Comparison of ENCODE assay signal across 8 cellular contexts in genomic region chr9:178136-178825, GRCh38. TPM values are rescaled to one million over a fixed set of nuclear protein-coding genes. Genes with fewer than 3 reads are reported as not detected.
DNase-seq lines count a peak whose midpoint lies in the region; ATAC-seq and TF ChIP-seq lines count a peak whose summit lies in the region.
"Not testable (repeated sequence)": the region's sequence is repeated elsewhere in the genome, so short reads cannot be mapped to it uniquely, and the experiment has no call there.

No MANE protein-coding gene starts in this region.

- H3K27ac Mint-ChIP-seq in CD4-positive, CD25-positive, alpha-beta regulatory T cell, result peak overlapping the region; percentile 73 to 88 (median 86)
- H3K27ac Mint-ChIP-seq in activated T-cell treated with anti-CD3 and anti-CD28 coated beads, Interleukin-2, amount 50 U/mL, for 72 hours, result peak overlapping the region; percentile 97
- H3K27ac Mint-ChIP-seq in chondrocyte (ENCODE audit: unreplicated experiment) (peak overlapping the region; percentile 45), nephron (peak overlapping the region in 1 of 3 experiments; percentile 46)
- peak overlapping the region; percentile 80 to 98 for H3K27ac Mint-ChIP-seq in stimulated activated naive CD8-positive, alpha-beta T cell treated with anti-CD3 and anti-CD28 coated beads, Interleukin-15, amount 100 ng/mL, for 72 hours

- H2AFZ ChIP-seq in SU-DHL-6 (ENCODE audit: low read depth, low read length, severe bottlenecking), result not testable (repeated sequence)

- not testable (repeated sequence) for H3K27me3 Mint-ChIP-seq in CD4-positive, CD25-positive, alpha-beta regulatory T cell; activated T-cell treated with anti-CD3 and anti-CD28 coated beads, Interleukin-2, amount 50 U/mL, for 72 hours (ENCODE audit: low read depth); chondrocyte (ENCODE audit: low read depth); nephron (ENCODE audit: low read depth); stimulated activated naive CD8-positive, alpha-beta T cell treated with anti-CD3 and anti-CD28 coated beads, Interleukin-15, amount 100 ng/mL, for 72 hours

- H3K79me2 ChIP-seq in SU-DHL-6 (ENCODE audit: insufficient read depth, low read length), result not testable (repeated sequence)

- H3K4me1 ChIP-seq in CD4-positive, CD25-positive, alpha-beta regulatory T cell (ENCODE audit: control insufficient read depth, insufficient read depth, low read length, poor library complexity, severe bottlenecking); HUES64 (ENCODE audit: insufficient read depth, low read length); heart right ventricle: not testable (repeated sequence)

- H3K4me3 Mint-ChIP-seq in CD4-positive, CD25-positive, alpha-beta regulatory T cell, result peak overlapping the region; percentile 51 to 90 (median 70)
- peak overlapping the region; percentile 90 to 96 for H3K4me3 Mint-ChIP-seq in activated T-cell treated with anti-CD3 and anti-CD28 coated beads, Interleukin-2, amount 50 U/mL, for 72 hours
- H3K4me3 Mint-ChIP-seq in chondrocyte (ENCODE audit: unreplicated experiment), result peak overlapping the region; percentile 72
- peak overlapping the region; percentile 83 to 89 (median 83) for H3K4me3 Mint-ChIP-seq in nephron
- peak overlapping the region; percentile 82 to 92 for H3K4me3 Mint-ChIP-seq in stimulated activated naive CD8-positive, alpha-beta T cell treated with anti-CD3 and anti-CD28 coated beads, Interleukin-15, amount 100 ng/mL, for 72 hours

- not testable (repeated sequence) for H3K9me3 ChIP-seq in CD4-positive, CD25-positive, alpha-beta regulatory T cell (ENCODE audit: control insufficient read depth in 2 of 2, low read length in 2 of 2); HUES64 (ENCODE audit: insufficient read depth, low read depth, low read length); SU-DHL-6 (ENCODE audit: insufficient read depth, low read length); heart right ventricle

- H3K4me1 Mint-ChIP-seq in CD4-positive, CD25-positive, alpha-beta regulatory T cell, result peaks cover 2 to 11% (median 8%) of the 10 kb centered on the region in 4 donors
- peaks cover 17% of the 10 kb centered on the region for H3K4me1 Mint-ChIP-seq in activated T-cell treated with anti-CD3 and anti-CD28 coated beads, Interleukin-2, amount 50 U/mL, for 72 hours (ENCODE audit: low read depth)
- not testable (repeated sequence) for H3K4me1 Mint-ChIP-seq in chondrocyte (ENCODE audit: low read depth); nephron; stimulated activated naive CD8-positive, alpha-beta T cell treated with anti-CD3 and anti-CD28 coated beads, Interleukin-15, amount 100 ng/mL, for 72 hours

- peak; percentile 0 to 24 (median 4) for DNase-seq in CD4-positive, CD25-positive, alpha-beta regulatory T cell
- DNase-seq in activated T-cell treated with anti-CD3 and anti-CD28 coated beads, Interleukin-2, amount 50 U/mL, for 72 hours; chondrocyte (ENCODE audit: low spot score); stimulated activated naive CD8-positive, alpha-beta T cell treated with anti-CD3 and anti-CD28 coated beads, Interleukin-15, amount 100 ng/mL, for 72 hours: not testable (repeated sequence)
- peak in 1 of 2 donors; percentile 3 for DNase-seq in heart right ventricle

- not testable (repeated sequence) for H3K27me3 ChIP-seq in CD4-positive, CD25-positive, alpha-beta regulatory T cell (ENCODE audit: control insufficient read depth, insufficient read depth, low read length); HUES64 (ENCODE audit: insufficient read depth, low read length); SU-DHL-6 (ENCODE audit: low read length); heart right ventricle

- TF ChIP-seq CTCF in SU-DHL-6 (IDR thresholded peaks at IDR 0.05; ENCODE audit: insufficient read depth, low read length, poor library complexity, severe bottlenecking); chondrocyte (IDR thresholded peaks at IDR 0.05); heart right ventricle (IDR thresholded peaks at IDR 0.05); nephron (IDR thresholded peaks at IDR 0.05; ENCODE audit: unreplicated experiment in 3 of 3): not testable (repeated sequence)

- H3K36me3 ChIP-seq in CD4-positive, CD25-positive, alpha-beta regulatory T cell (ENCODE audit: control insufficient read depth, insufficient read depth, low read length); HUES64 (ENCODE audit: insufficient read depth, low read length); SU-DHL-6 (ENCODE audit: low read length): not testable (repeated sequence)
- peaks cover 0 to 15% (median 0%) of the 10 kb centered on the region in 9 donors for H3K36me3 ChIP-seq in heart right ventricle

- H3K9me2 ChIP-seq in SU-DHL-6 (replicated peaks; ENCODE audit: insufficient read depth, low read length), result not testable (repeated sequence)

- intact Hi-C loops in heart right ventricle (cut with DNase I), result not testable (repeated sequence)

- not testable (repeated sequence) for H3K36me3 Mint-ChIP-seq in CD4-positive, CD25-positive, alpha-beta regulatory T cell; activated T-cell treated with anti-CD3 and anti-CD28 coated beads, Interleukin-2, amount 50 U/mL, for 72 hours (ENCODE audit: insufficient read depth in 2 of 2); chondrocyte (ENCODE audit: low read depth); nephron (ENCODE audit: low read depth)

- not testable (repeated sequence) for H3K9me3 Mint-ChIP-seq in CD4-positive, CD25-positive, alpha-beta regulatory T cell; activated T-cell treated with anti-CD3 and anti-CD28 coated beads, Interleukin-2, amount 50 U/mL, for 72 hours; chondrocyte (ENCODE audit: low read depth); nephron; stimulated activated naive CD8-positive, alpha-beta T cell treated with anti-CD3 and anti-CD28 coated beads, Interleukin-15, amount 100 ng/mL, for 72 hours

- peak overlapping the region; percentile 55 for H3K27ac ChIP-seq in CD4-positive, CD25-positive, alpha-beta regulatory T cell (ENCODE audit: insufficient read depth, low read length, poor library complexity, severe bottlenecking)
- H3K27ac ChIP-seq in HUES64 (ENCODE audit: low read depth, low read length) (peak overlapping the region; percentile 64; the same call in 1 of the 2 replicates), SU-DHL-6 (ENCODE audit: low read depth, low read length) (peak overlapping the region; percentile 37; the same call in 1 of the 2 replicates), heart right ventricle (peak overlapping the region in 2 of 10 donors; percentile 76 to 85)

- H4K20me1 ChIP-seq in SU-DHL-6 (ENCODE audit: low read depth, low read length), result not testable (repeated sequence)

- peak overlapping the region; percentile 65; the same call in 1 of the 2 replicates for H3K9ac ChIP-seq in HUES64 (ENCODE audit: low read depth, low read length)
- peak overlapping the region; percentile 40; the same call in 1 of the 2 replicates for H3K9ac ChIP-seq in SU-DHL-6 (ENCODE audit: low read length)

- not testable (repeated sequence) for ATAC-seq in CD4-positive, CD25-positive, alpha-beta regulatory T cell (ENCODE audit: low read depth in 2 of 2); activated T-cell treated with anti-CD3 and anti-CD28 coated beads, Interleukin-2, amount 50 U/mL, for 72 hours (replicated peaks in 1 of 2); heart right ventricle; stimulated activated naive CD8-positive, alpha-beta T cell treated with anti-CD3 and anti-CD28 coated beads, Interleukin-15, amount 100 ng/mL, for 72 hours

- H3F3A ChIP-seq in SU-DHL-6 (ENCODE audit: insufficient read depth), result not testable (repeated sequence)

- peak overlapping the region; percentile 82 for H3K4me2 ChIP-seq in SU-DHL-6 (ENCODE audit: low read depth, low read length, poor library complexity, severe bottlenecking)

- under 1% methylated on average over 14 of the region's 23 CpGs for WGBS in HUES64
- WGBS in heart right ventricle, 2 donors, result 3 to 6% methylated on average over 17 of the region's 23 CpGs

- H3K4me3 ChIP-seq in CD4-positive, CD25-positive, alpha-beta regulatory T cell (ENCODE audit: low read depth, low read length), result not testable (repeated sequence)
- H3K4me3 ChIP-seq in HUES64 (ENCODE audit: low read length) (peak overlapping the region; percentile 70), SU-DHL-6 (ENCODE audit: insufficient read depth, low read length, poor library complexity, severe bottlenecking) (peak overlapping the region; percentile 52), heart right ventricle (peak overlapping the region in 7 of 10 donors; percentile 42 to 70 (median 62))

RNA-seq across cellular contexts. Expression of gene ZNG1A, which starts 0.6 kb away (rescaled TPM):
- total RNA-seq in CD4-positive, CD25-positive, alpha-beta regulatory T cell, result 28.5 TPM
- polyA plus RNA-seq in CD4-positive, CD25-positive, alpha-beta regulatory T cell, result 10 to 100 TPM; 12.3 to 22.3 (median 17.4) TPM
- polyA plus RNA-seq in HUES64 (2013, experiment 1 of 2), result 48.6 TPM
- 47.8 TPM for polyA plus RNA-seq in HUES64 (2013, experiment 2 of 2)
- total RNA-seq in activated T-cell treated with anti-CD3 and anti-CD28 coated beads, Interleukin-2, amount 50 U/mL, for 72 hours, result 10 to 100 TPM; 28.5 to 34.8 TPM
- total RNA-seq in chondrocyte (19.5 to 30.4 TPM (median 25.0 TPM) in 3 replicates), heart right ventricle (10 to 100 TPM; 17.7 to 30.4 (median 19.9) TPM)
- 10 to 100 TPM; 14.2 to 43.4 TPM for polyA plus RNA-seq in heart right ventricle

RNA-seq across cellular contexts. Expression of gene DOCK8, which starts 36.4 kb away (rescaled TPM):
- total RNA-seq in CD4-positive, CD25-positive, alpha-beta regulatory T cell, result 219 TPM
- polyA plus RNA-seq in CD4-positive, CD25-positive, alpha-beta regulatory T cell, result 10 to 100 TPM; 51.8 to 59.2 (median 53.8) TPM
- 0.85 TPM for polyA plus RNA-seq in HUES64 (2013, experiment 1 of 2)
- 1.1 TPM for polyA plus RNA-seq in HUES64 (2013, experiment 2 of 2)
- total RNA-seq in activated T-cell treated with anti-CD3 and anti-CD28 coated beads, Interleukin-2, amount 50 U/mL, for 72 hours, result 100 to 1,000 TPM; 199 to 213 TPM
- total RNA-seq in chondrocyte (0.17 TPM in 1 of 3 replicates, not detected in the others), heart right ventricle (10 to 100 TPM in 1 of 10 donors, 1 to 10 TPM in 9; 1.6 to 24.3 (median 2.8) TPM)
- polyA plus RNA-seq in heart right ventricle, result 1 to 10 TPM in 1 of 2 donors, under 1 TPM in 1; 0.83 to 2.2 TPM
